2 cellular contexts compared by ENCODE assay signal in genomic region chr1:35572296-35572695, GRCh38.
TF ChIP-seq lines count a peak whose summit lies in the region.

No MANE protein-coding gene starts in this region.

TF ChIP-seq in HCT116, 20 proteins besides CTCF, POLR2A, EP300 and RAD21:
- TF ChIP-seq ZFX (IDR thresholded peaks at IDR 0.05) (no peak), CEBPB (IDR thresholded peaks at IDR 0.05; ENCODE audit: low read depth) (no peak), ATF3 (IDR thresholded peaks at IDR 0.05) (no peak), TCF7L2 (IDR thresholded peaks at IDR 0.05; ENCODE audit: borderline replicate concordance, extremely low read depth, insufficient read depth, insufficient read length) (no peak), FOSL1 (IDR thresholded peaks at IDR 0.05; ENCODE audit: low read depth) (no peak), SRF (IDR thresholded peaks at IDR 0.05; ENCODE audit: low read depth) (no peak), CBX3 (IDR thresholded peaks at IDR 0.05; ENCODE audit: low read depth) (no peak), MAX (IDR thresholded peaks at IDR 0.05) (no peak), SP1 (IDR thresholded peaks at IDR 0.05; ENCODE audit: low read depth) (no peak), ZNF274 (IDR thresholded peaks at IDR 0.05; ENCODE audit: low read depth, low read length) (no peak)
- TF ChIP-seq, protein P1, sequence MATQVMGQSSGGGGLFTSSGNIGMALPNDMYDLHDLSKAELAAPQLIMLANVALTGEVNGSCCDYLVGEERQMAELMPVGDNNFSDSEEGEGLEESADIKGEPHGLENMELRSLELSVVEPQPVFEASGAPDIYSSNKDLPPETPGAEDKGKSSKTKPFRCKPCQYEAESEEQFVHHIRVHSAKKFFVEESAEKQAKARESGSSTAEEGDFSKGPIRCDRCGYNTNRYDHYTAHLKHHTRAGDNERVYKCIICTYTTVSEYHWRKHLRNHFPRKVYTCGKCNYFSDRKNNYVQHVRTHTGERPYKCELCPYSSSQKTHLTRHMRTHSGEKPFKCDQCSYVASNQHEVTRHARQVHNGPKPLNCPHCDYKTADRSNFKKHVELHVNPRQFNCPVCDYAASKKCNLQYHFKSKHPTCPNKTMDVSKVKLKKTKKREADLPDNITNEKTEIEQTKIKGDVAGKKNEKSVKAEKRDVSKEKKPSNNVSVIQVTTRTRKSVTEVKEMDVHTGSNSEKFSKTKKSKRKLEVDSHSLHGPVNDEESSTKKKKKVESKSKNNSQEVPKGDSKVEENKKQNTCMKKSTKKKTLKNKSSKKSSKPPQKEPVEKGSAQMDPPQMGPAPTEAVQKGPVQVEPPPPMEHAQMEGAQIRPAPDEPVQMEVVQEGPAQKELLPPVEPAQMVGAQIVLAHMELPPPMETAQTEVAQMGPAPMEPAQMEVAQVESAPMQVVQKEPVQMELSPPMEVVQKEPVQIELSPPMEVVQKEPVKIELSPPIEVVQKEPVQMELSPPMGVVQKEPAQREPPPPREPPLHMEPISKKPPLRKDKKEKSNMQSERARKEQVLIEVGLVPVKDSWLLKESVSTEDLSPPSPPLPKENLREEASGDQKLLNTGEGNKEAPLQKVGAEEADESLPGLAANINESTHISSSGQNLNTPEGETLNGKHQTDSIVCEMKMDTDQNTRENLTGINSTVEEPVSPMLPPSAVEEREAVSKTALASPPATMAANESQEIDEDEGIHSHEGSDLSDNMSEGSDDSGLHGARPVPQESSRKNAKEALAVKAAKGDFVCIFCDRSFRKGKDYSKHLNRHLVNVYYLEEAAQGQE (IDR thresholded peaks at IDR 0.05; ENCODE audit: low read depth), result no peak

TF ChIP-seq in neural cell, 6 proteins besides CTCF, POLR2A, EP300 and RAD21:
- TF ChIP-seq, protein P1 (IDR thresholded peaks at IDR 0.05; ENCODE audit: borderline replicate concordance), result no peak
TF ChIP-seq in neural cell: peak in this region for 0.
